1 cellular context compared by ENCODE assay signal in genomic region chr9:123487944-123488343, GRCh38.
TF ChIP-seq lines count a peak whose summit lies in the region.

No MANE protein-coding gene starts in this region.

TF ChIP-seq in GM23338, 12 proteins besides CTCF, POLR2A, EP300 and RAD21 (continued from another document):
- TF ChIP-seq ZNF462 (CRISPR knock-in tag; IDR thresholded peaks at IDR 0.05): no peak
